In genomic region chr20:62724692-62725595, GRCh38 we compare ENCODE assay signal across 32 cellular contexts. TPM values are rescaled to one million over a fixed set of nuclear protein-coding genes. Genes with fewer than 3 reads are reported as not detected.
DNase-seq lines count a peak whose midpoint lies in the region; ATAC-seq and TF ChIP-seq lines count a peak whose summit lies in the region.
"Had no signal": no experiment of that assay in that cellular context is flagged by ENCODE, and none has a peak within 500 bp of the region (broad histone marks: within the 10 kb centered on the region; RNA-seq: fewer than 3 reads in every experiment).

No MANE protein-coding gene starts in this region.

- DNase-seq in Right ventricle myocardium superior (peak; percentile 27), heart right ventricle (no peak), RPMI7951 (ENCODE audit: low read depth) (peak; percentile 86), right lobe of liver (peak in 2 of 3 donors; percentile 8 to 39), aorta (peak; percentile 32 to 54), DMS79 treated with DMSO at 0.1 percent for 48 hours (lab: John Stamatoyannopoulos, UW) (no peak), hippocampal formation (lab: John Stamatoyannopoulos, UW) (no peak)
- DNase-seq: activated CD4-positive, alpha-beta memory T cell treated with anti-CD3 and anti-CD28 coated beads for 36 hours; activated CD4-positive, CD25-positive, alpha-beta regulatory T cell treated with anti-CD3 and anti-CD28 coated beads, Interleukin-2, amount 50 U/mL, for 72 hours; activated naive CD8-positive, alpha-beta T cell treated with anti-CD3 and anti-CD28 coated beads for 36 hours; AML-193; cortex of kidney; DMS153; effector memory CD8-positive, alpha-beta T cell; islet precursor cell; KG1; MG63; NCI-H1105 treated with DMSO at 0.1 percent for 48 hours; NCI-H2029 treated with DMSO at 0.1 percent for 48 hours; NCI-H526; NK-92 treated with Interleukin-12 subunit alpha and Interleukin-12 subunit beta, amount 100 ng/mL, for 24 hours; SHP77 treated with DMSO at 0.1 percent for 48 hours; stimulated activated CD4-positive, alpha-beta T cell treated with anti-CD3 and anti-CD28 coated beads, Interleukin-1b, Interleukin-23, amount 100 ng/mL, for 48 hours; stimulated activated naive CD8-positive, alpha-beta T cell treated with anti-CD3 and anti-CD28 coated beads, Interleukin-15, Interleukin-2, amounts not matched to agents 100 U/mL and 50 U/mL, for 24 hours; T-helper 2 cell had no signal

- H3K4me3 ChIP-seq in heart right ventricle (no peak overlapping the region), right lobe of liver (no peak overlapping the region), aorta (ENCODE audit: low read length in 2 of 2) (no peak overlapping the region)
- H3K4me3 ChIP-seq: cardiac muscle cell, MG63, smooth muscle cell had no signal

- TF ChIP-seq POLR2A in right lobe of liver (IDR thresholded peaks at IDR 0.05): no peak

- 83 to 84% methylated on average over 23 to 24 of the region's 24 CpGs for WGBS in heart right ventricle, 2 donors
- 59% methylated on average over 3 of the region's 24 CpGs for WGBS in right lobe of liver (ENCODE audit: insufficient coverage, low coverage, low lambda C conversion rate, missing lambda C conversion rate)
- WGBS in aorta, 2 donors: 80 to 87% methylated on average over 24 of the region's 24 CpGs

- H3K36me3 Mint-ChIP-seq in activated T-helper 17 cell treated with anti-CD3 and anti-CD28 coated beads, Interleukin-2, amount 50 U/mL, for 72 hours (ENCODE audit: low read depth): no peaks in the 10 kb centered on the region

- ATAC-seq in Right ventricle myocardium superior (ENCODE audit: poor library complexity) (no peak), heart right ventricle (no peak), right lobe of liver (no peak), aorta (ENCODE audit: low FRiP score) (peak; percentile 24)
- no peak for ATAC-seq in activated T-helper 17 cell treated with anti-CD3 and anti-CD28 coated beads, Interleukin-2, amount 50 U/mL, for 72 hours (replicated peaks)
- ATAC-seq: effector memory CD8-positive, alpha-beta T cell; naive thymus-derived CD8-positive, alpha-beta T cell; stimulated activated naive CD8-positive, alpha-beta T cell treated with anti-CD3 and anti-CD28 coated beads, Interleukin-15, Interleukin-2, amounts not matched to agents 100 U/mL and 50 U/mL, for 24 hours had no signal

- TF ChIP-seq CTCF in heart right ventricle (IDR thresholded peaks at IDR 0.05): no peak
- no peak for TF ChIP-seq CTCF in right lobe of liver (IDR thresholded peaks at IDR 0.05)

- no peaks in the 10 kb centered on the region for H3K27me3 Mint-ChIP-seq in activated T-helper 17 cell treated with anti-CD3 and anti-CD28 coated beads, Interleukin-2, amount 50 U/mL, for 72 hours

- H3K4me1 ChIP-seq in heart right ventricle: peaks cover 0 to 18% (median 0%) of the 10 kb centered on the region in 9 donors
- H3K4me1 ChIP-seq in right lobe of liver: no peaks in the 10 kb centered on the region
- no peaks in the 10 kb centered on the region for H3K4me1 ChIP-seq in aorta (ENCODE audit: control insufficient read depth in 1 of 2, insufficient read depth in 2 of 2, low read length in 2 of 2)

- H3K9me3 Mint-ChIP-seq in activated T-helper 17 cell treated with anti-CD3 and anti-CD28 coated beads, Interleukin-2, amount 50 U/mL, for 72 hours: peaks cover 12% of the 10 kb centered on the region

- peaks cover 0 to 70% (median 62%) of the 10 kb centered on the region in 7 donors for H3K27me3 ChIP-seq in heart right ventricle
- H3K27me3 ChIP-seq in right lobe of liver: no peaks in the 10 kb centered on the region
- no peaks in the 10 kb centered on the region for H3K27me3 ChIP-seq in aorta (ENCODE audit: control insufficient read depth in 1 of 2, insufficient read depth in 2 of 2, low read length in 1 of 2)
- H3K27me3 ChIP-seq: cardiac muscle cell, MG63 had no signal

- intact Hi-C loops in Right ventricle myocardium superior (cut with DNase I): no loop called here
- intact Hi-C loops in heart right ventricle (cut with DNase I): no loop called here
- intact Hi-C loops in right lobe of liver (cut with DNase I): no loop called here
- intact Hi-C loops in aorta (cut with DNase I): no loop called here

- H3K9me3 ChIP-seq in heart right ventricle (peaks cover 0 to 19% (median 13%) of the 10 kb centered on the region in 11 donors), right lobe of liver (no peaks in the 10 kb centered on the region), aorta (ENCODE audit: control insufficient read depth, low read length) (peaks cover 10% of the 10 kb centered on the region)

- H3K4me1 Mint-ChIP-seq in activated T-helper 17 cell treated with anti-CD3 and anti-CD28 coated beads, Interleukin-2, amount 50 U/mL, for 72 hours: peaks cover 13% of the 10 kb centered on the region

- no peak overlapping the region for H3K4me3 Mint-ChIP-seq in activated T-helper 17 cell treated with anti-CD3 and anti-CD28 coated beads, Interleukin-2, amount 50 U/mL, for 72 hours
- H3K4me3 Mint-ChIP-seq: activated CD4-positive, alpha-beta memory T cell treated with anti-CD3 and anti-CD28 coated beads for 36 hours; activated naive CD8-positive, alpha-beta T cell treated with anti-CD3 and anti-CD28 coated beads for 36 hours; activated T-helper 1 cell treated with anti-CD3 and anti-CD28 coated beads, Interleukin-12 subunit alpha, Interleukin-12 subunit beta, Interleukin-2, Interleukin-4 antibody, amounts not matched to agents 30 ng/mL and 10 ng/mL and 1 ng/mL, durations not matched to agents 14 hours and 24 hours and 36 hours; effector memory CD8-positive, alpha-beta T cell; naive thymus-derived CD8-positive, alpha-beta T cell had no signal

- H3K27ac ChIP-seq in heart right ventricle: no peak overlapping the region
- H3K27ac ChIP-seq in right lobe of liver: no peak overlapping the region
- no peak overlapping the region for H3K27ac ChIP-seq in aorta (ENCODE audit: low read depth in 1 of 2, low read length in 2 of 2)
- H3K27ac ChIP-seq: cardiac muscle cell had no signal

- no peak overlapping the region for H3K27ac Mint-ChIP-seq in activated T-helper 17 cell treated with anti-CD3 and anti-CD28 coated beads, Interleukin-2, amount 50 U/mL, for 72 hours
- H3K27ac Mint-ChIP-seq: activated CD4-positive, alpha-beta memory T cell treated with anti-CD3 and anti-CD28 coated beads for 36 hours; activated naive CD8-positive, alpha-beta T cell treated with anti-CD3 and anti-CD28 coated beads for 36 hours; activated T-helper 1 cell treated with anti-CD3 and anti-CD28 coated beads, Interleukin-12 subunit alpha, Interleukin-12 subunit beta, Interleukin-2, Interleukin-4 antibody, amounts not matched to agents 30 ng/mL and 10 ng/mL and 1 ng/mL, durations not matched to agents 14 hours and 24 hours and 36 hours; effector memory CD8-positive, alpha-beta T cell had no signal

- H3K36me3 ChIP-seq in heart right ventricle (no peaks in the 10 kb centered on the region), right lobe of liver (no peaks in the 10 kb centered on the region), aorta (ENCODE audit: control insufficient read depth in 1 of 2, insufficient read depth in 2 of 2, low read length in 1 of 2) (no peaks in the 10 kb centered on the region)
- H3K36me3 ChIP-seq: cardiac muscle cell, MG63 had no signal

RNA-seq across cellular contexts. Expression of gene NTSR1, which starts 16.3 kb away (rescaled TPM):
- total RNA-seq in Right ventricle myocardium superior (not detected), heart right ventricle (under 1 TPM in 2 of 10 donors, not detected in 8; 0.08 TPM), right lobe of liver (under 1 TPM in 4 of 6 experiments, not detected in 2; 0.04 to 0.74 (median 0.09) TPM), aorta (not detected)
- polyA plus RNA-seq in heart right ventricle (not detected), aorta (not detected)
- total RNA-seq in RPMI7951 (2014; rRNA removed; shearing (Covaris generic)): 15.0 and 19.7 TPM in 2 replicates
- total RNA-seq in activated T-helper 17 cell treated with anti-CD3 and anti-CD28 coated beads, Interleukin-2, amount 50 U/mL, for 72 hours: not detected
- total RNA-seq: activated CD4-positive, alpha-beta memory T cell treated with anti-CD3 and anti-CD28 coated beads for 36 hours; activated naive CD8-positive, alpha-beta T cell treated with anti-CD3 and anti-CD28 coated beads for 36 hours; activated T-helper 1 cell treated with anti-CD3 and anti-CD28 coated beads, Interleukin-12 subunit alpha, Interleukin-12 subunit beta, Interleukin-2, Interleukin-4 antibody, amounts not matched to agents 30 ng/mL and 10 ng/mL and 1 ng/mL, durations not matched to agents 14 hours and 24 hours and 36 hours; epithelial cell of proximal tubule; naive thymus-derived CD8-positive, alpha-beta T cell; renal cortical epithelial cell had no signal
- polyA plus RNA-seq: cardiac muscle cell; naive thymus-derived CD8-positive, alpha-beta T cell; smooth muscle cell had no signal

Comparison
In these comparisons a context has a peak if more than half of its experiments do, and no peak if none do; other contexts are left out.
1. DNase-seq: peak in Right ventricle myocardium superior (single experiment), RPMI7951 (single experiment), right lobe of liver (2 of 3) and aorta (2 of 2); none in heart right ventricle (0 of 2), DMS79 treated with DMSO at 0.1 percent for 48 hours (single experiment) and hippocampal formation (0 of 2).